Comparison of ENCODE assay signal across 31 cellular contexts in genomic region chr5:54612711-54613110, GRCh38.
"Had no signal": no experiment of that assay in that cellular context is flagged by ENCODE, and none has a peak within 500 bp of the region (broad histone marks: within the 10 kb centered on the region; RNA-seq: fewer than 3 reads in every experiment).

No MANE protein-coding gene starts in this region.

- H3K27me3 Mint-ChIP-seq: activated CD4-positive, alpha-beta memory T cell treated with anti-CD3 and anti-CD28 coated beads for 36 hours; activated CD4-positive, alpha-beta T cell treated with anti-CD3 and anti-CD28 coated beads, Interleukin-2, amount 10 ng/mL, durations not matched to agents 24 days and 14 days; activated T-cell treated with anti-CD3 and anti-CD28 coated beads, Interleukin-2, amount 50 U/mL, for 24 hours; central memory CD8-positive, alpha-beta T cell; stimulated activated naive B cell treated with anti-CD40 and anti-IgM and Interleukin-4, amounts not matched to agents 10 μg/mL and 1 μg/mL and 100 μg/mL, for 72 hours; T-helper 17 cell had no signal

- H3K27me3 ChIP-seq: breast epithelium, esophagus squamous epithelium, left lung, right atrium auricular region, suprapubic skin, tibial artery had no signal

- H3K4me1 ChIP-seq: breast epithelium, right atrium auricular region had no signal

- FAIRE-seq: frontal cortex, islet of Langerhans had no signal

- H3K27ac Mint-ChIP-seq: activated CD4-positive, alpha-beta memory T cell treated with anti-CD3 and anti-CD28 coated beads for 36 hours; activated CD4-positive, alpha-beta T cell treated with anti-CD3 and anti-CD28 coated beads, Interleukin-2, amount 10 ng/mL, durations not matched to agents 24 days and 14 days; activated naive CD4-positive, alpha-beta T cell treated with anti-CD3 and anti-CD28 coated beads, Interleukin-2, amount 10 ng/mL, durations not matched to agents 7 days and 5 days; activated T-cell treated with anti-CD3 and anti-CD28 coated beads, Interleukin-2, amount 50 U/mL, for 24 hours; natural killer cell; stimulated activated naive B cell treated with anti-CD40 and anti-IgM and Interleukin-4, amounts not matched to agents 10 μg/mL and 1 μg/mL and 100 μg/mL, for 72 hours; T-helper 17 cell had no signal

- H3K4me2 ChIP-seq: smooth muscle cell had no signal

- ATAC-seq: left lung; lower lobe of right lung; natural killer cell; stimulated activated naive B cell treated with anti-CD40 and anti-IgM and Interleukin-4, amounts not matched to agents 10 μg/mL and 1 μg/mL and 100 μg/mL, for 72 hours; T-helper 17 cell had no signal

- H3K27ac ChIP-seq: breast epithelium, epithelial cell of prostate, esophagus squamous epithelium, left lung, lower lobe of right lung, right atrium auricular region, suprapubic skin, tibial artery, WERI-Rb-1 had no signal

- DNase-seq: activated CD4-positive, alpha-beta memory T cell treated with anti-CD3 and anti-CD28 coated beads for 36 hours; activated CD4-positive, alpha-beta T cell treated with anti-CD3 and anti-CD28 coated beads, Interleukin-2, amount 10 ng/mL, durations not matched to agents 24 days and 14 days; activated CD4-positive, CD25-positive, alpha-beta regulatory T cell treated with anti-CD3 and anti-CD28 coated beads, Interleukin-2, amount 50 U/mL, for 72 hours; activated CD8-positive, alpha-beta memory T cell treated with anti-CD3 and anti-CD28 coated beads, Interleukin-2, amount 50 U/mL, for 48 hours; activated gamma-delta T cell; activated naive CD4-positive, alpha-beta T cell treated with anti-CD3 and anti-CD28 coated beads, Interleukin-2, amount 10 ng/mL, durations not matched to agents 7 days and 5 days; activated T-cell treated with anti-CD3 and anti-CD28 coated beads, Interleukin-2, amount 50 U/mL, for 24 hours; amygdala; dermis blood vessel endothelial cell; effector CD4-positive, alpha-beta T cell; esophagus squamous epithelium; left lung; lower lobe of right lung; mesenchymal stem cell; natural killer cell; occipital lobe; stimulated activated CD4-positive, alpha-beta T cell treated with anti-CD3 and anti-CD28 coated beads, Interleukin-15, amount 100 ng/mL, for 24 hours; stimulated activated CD4-positive, alpha-beta T cell treated with anti-CD3 and anti-CD28 coated beads, Interleukin-2, amount 100 ng/mL, for 24 hours; stimulated activated naive B cell treated with anti-CD40 and anti-IgM and Interleukin-4, amounts not matched to agents 10 μg/mL and 1 μg/mL and 100 μg/mL, for 72 hours; T-helper 17 cell; T1000; tibial artery; WERI-Rb-1 had no signal

- H3K4me3 Mint-ChIP-seq: activated CD4-positive, alpha-beta memory T cell treated with anti-CD3 and anti-CD28 coated beads for 36 hours; activated CD4-positive, alpha-beta T cell treated with anti-CD3 and anti-CD28 coated beads, Interleukin-2, amount 10 ng/mL, durations not matched to agents 24 days and 14 days; activated naive CD4-positive, alpha-beta T cell treated with anti-CD3 and anti-CD28 coated beads, Interleukin-2, amount 10 ng/mL, durations not matched to agents 7 days and 5 days; activated T-cell treated with anti-CD3 and anti-CD28 coated beads, Interleukin-2, amount 50 U/mL, for 24 hours; central memory CD8-positive, alpha-beta T cell; natural killer cell; stimulated activated naive B cell treated with anti-CD40 and anti-IgM and Interleukin-4, amounts not matched to agents 10 μg/mL and 1 μg/mL and 100 μg/mL, for 72 hours; T-helper 17 cell had no signal

- H3K9me3 ChIP-seq: breast epithelium, esophagus squamous epithelium, lower lobe of right lung, right atrium auricular region, suprapubic skin, tibial artery had no signal
